Comparison of ENCODE assay signal across 13 cellular contexts in the genomic region with DNA sequence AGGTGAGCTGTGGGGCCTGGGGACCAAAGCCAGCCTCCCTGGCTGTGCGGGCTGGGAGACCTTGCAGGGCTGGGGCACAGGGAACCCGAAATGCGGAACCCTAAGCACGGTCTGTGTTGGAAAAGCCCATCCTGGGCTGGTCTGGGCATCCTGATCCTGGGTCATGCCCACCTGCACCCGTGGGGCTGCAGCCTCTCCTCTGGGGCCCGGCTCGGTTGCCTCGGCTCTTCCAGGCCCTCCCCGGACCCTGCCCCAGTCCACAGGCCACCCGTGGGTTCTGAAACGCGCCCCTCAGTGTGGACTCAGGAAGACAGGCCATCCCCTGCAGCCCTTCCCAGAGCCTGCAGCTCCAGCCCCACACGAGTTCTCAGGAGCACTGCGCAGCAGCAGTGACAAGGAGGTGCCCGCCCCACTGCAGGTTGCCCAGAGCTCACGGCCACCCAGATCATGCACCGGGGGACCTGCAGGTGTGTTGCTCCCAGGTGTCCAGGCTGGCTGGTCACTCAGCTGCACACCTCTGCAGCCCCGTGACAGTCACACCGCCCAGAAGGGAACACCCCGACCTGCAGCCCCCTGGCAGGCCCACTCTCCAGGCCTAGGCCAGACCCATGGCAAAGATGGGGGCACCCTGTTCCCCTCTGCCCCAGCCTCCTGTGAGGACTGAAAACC.
"Had no signal": no experiment of that assay in that cellular context is flagged by ENCODE, and none has a peak within 500 bp of the region (broad histone marks: within the 10 kb centered on the region; RNA-seq: fewer than 3 reads in every experiment).

No MANE protein-coding gene starts in this region.

- H3K27me3 ChIP-seq: ovary had no signal

- DNase-seq: activated CD4-positive, alpha-beta T cell treated with anti-CD3 and anti-CD28 coated beads for 4 hours; amygdala; cerebellar nuclear complex; glutamatergic neuron; immature natural killer cell; mesenchymal stem cell; trophoblast cell had no signal

- H3K36me3 ChIP-seq: ovary had no signal

- H3K27ac ChIP-seq: dorsolateral prefrontal cortex, esophagus muscularis mucosa, ovary, skin epidermis, VCaP had no signal

- H3K4me3 ChIP-seq: dorsolateral prefrontal cortex, esophagus muscularis mucosa, ovary, skin epidermis had no signal

- H3K9me3 ChIP-seq: esophagus muscularis mucosa, ovary had no signal

- FAIRE-seq: endometrium had no signal
